8 cellular contexts compared by ENCODE assay signal in the genomic region with DNA sequence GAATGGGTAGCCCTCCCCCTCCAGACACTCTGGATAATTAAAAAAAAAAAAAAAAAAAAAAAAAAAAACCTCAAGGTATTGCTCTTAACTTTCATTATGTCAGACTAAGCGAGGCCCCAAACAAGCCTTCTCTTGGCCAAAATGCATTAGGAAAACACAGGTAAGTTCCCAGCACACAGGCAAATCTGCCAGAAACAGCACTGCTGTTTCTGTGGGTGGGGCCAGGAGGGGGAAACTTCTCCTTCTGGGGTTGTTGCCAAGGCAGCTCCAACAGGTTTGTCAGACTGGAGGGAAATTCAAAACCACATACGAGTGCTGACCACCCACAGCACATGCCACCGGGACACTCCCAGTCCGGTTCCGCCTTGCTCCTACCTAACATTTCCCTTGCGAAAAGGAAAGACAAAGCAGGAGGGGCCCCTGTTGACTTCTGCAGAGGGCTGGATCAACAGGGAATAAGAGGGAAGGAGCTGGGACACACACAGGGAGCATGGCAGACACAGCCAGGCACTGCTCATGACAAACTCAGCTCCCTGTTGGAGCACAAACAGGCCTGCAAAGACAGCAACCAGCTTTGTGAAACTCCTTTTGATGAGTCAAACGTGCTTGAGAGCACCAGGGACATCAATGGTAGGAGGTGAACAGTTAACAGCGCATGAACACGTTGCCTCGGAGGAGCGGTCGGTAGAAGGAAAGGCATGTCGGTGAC. TPM values are rescaled to one million over a fixed set of nuclear protein-coding genes. Genes with fewer than 3 reads are reported as not detected.
A peak's percentile ranks its signal among the peaks of the same experiment; 100 is the strongest.
DNase-seq lines count a peak whose midpoint lies in the region; ATAC-seq and TF ChIP-seq lines count a peak whose summit lies in the region.

No MANE protein-coding gene starts in this region.

- H3K36me3 Mint-ChIP-seq in H9 (ENCODE audit: insufficient read depth in 1 of 3, low read depth in 3 of 3), result peaks cover 47 to 88% (median 66%) of the 10 kb centered on the region in 3 experiments
- peaks cover 97% of the 10 kb centered on the region for H3K36me3 Mint-ChIP-seq in activated T-helper 2 cell treated with anti-CD3 and anti-CD28 coated beads, Interferon-gamma antibody, Interleukin-2, Interleukin-4, amounts not matched to agents 10 μg/mL and 5 μg/mL and 100 μg/mL, durations not matched to agents 14 hours and 24 hours and 36 hours (ENCODE audit: low read depth)

- H3K23me2 ChIP-seq in H9 (ENCODE audit: insufficient read length, low read depth, low read length, poor library complexity, severe bottlenecking), result peaks cover 3% of the 10 kb centered on the region

- peaks cover 12% of the 10 kb centered on the region; the same call in 1 of the 2 replicates for H3K4me1 ChIP-seq in H9 (ENCODE audit: insufficient read depth, low read length)
- H3K4me1 ChIP-seq in OCI-LY3 (ENCODE audit: low read length), result peaks cover 50% of the 10 kb centered on the region
- H3K4me1 ChIP-seq in smooth muscle cell (ENCODE audit: low read depth), result peaks cover 77% of the 10 kb centered on the region

- H4K91ac ChIP-seq in H9 (ENCODE audit: insufficient read length, low read depth, low read length), result peak overlapping the region; percentile 84

- no peak overlapping the region for H3K23ac ChIP-seq in H9 (ENCODE audit: insufficient read length, low read depth, low read length)

- H3K18ac ChIP-seq in H9 (ENCODE audit: insufficient read length, low read depth, low read length), result peak overlapping the region; percentile 96

- H4K8ac ChIP-seq in H9 (replicated peaks; ENCODE audit: insufficient read length, low read depth, low read length), result peak overlapping the region; percentile 71

- peak overlapping the region; percentile 85 for H2BK5ac ChIP-seq in H9 (ENCODE audit: insufficient read length, low read length)

- H4K5ac ChIP-seq in H9 (ENCODE audit: insufficient read length, low read depth, low read length), result peak overlapping the region; percentile 48

- no peak overlapping the region for H2BK15ac ChIP-seq in H9 (ENCODE audit: low read depth, low read length)

- H3K27ac ChIP-seq in H9 (ENCODE audit: insufficient read length, low read depth, low read length) (peak overlapping the region; percentile 57), OCI-LY3 (ENCODE audit: low read length) (peak overlapping the region; percentile 92), smooth muscle cell (ENCODE audit: low read depth) (peak overlapping the region; percentile 100)

- peaks cover 2% of the 10 kb centered on the region for H3K79me1 ChIP-seq in H9 (ENCODE audit: insufficient read depth, low read depth, low read length, poor library complexity, severe bottlenecking)

- peaks cover 84 to 90% of the 10 kb centered on the region in 2 experiments for H3K4me1 Mint-ChIP-seq in H9
- peaks cover 95% of the 10 kb centered on the region for H3K4me1 Mint-ChIP-seq in activated T-helper 2 cell treated with anti-CD3 and anti-CD28 coated beads, Interferon-gamma antibody, Interleukin-2, Interleukin-4, amounts not matched to agents 10 μg/mL and 5 μg/mL and 100 μg/mL, durations not matched to agents 14 hours and 24 hours and 36 hours (ENCODE audit: low read depth)

- H3F3A ChIP-seq in smooth muscle cell (ENCODE audit: low read depth), result peaks cover 60% of the 10 kb centered on the region

- H3T11ph ChIP-seq in H9 (ENCODE audit: low read length), result no peak overlapping the region

- H2AK5ac ChIP-seq in H9 (ENCODE audit: insufficient read length, low read length), result peak overlapping the region; percentile 76

- no peak overlapping the region for H2BK20ac ChIP-seq in H9 (ENCODE audit: low read depth, low read length, poor library complexity, severe bottlenecking)

- peak overlapping the region; percentile 71 for H2BK12ac ChIP-seq in H9 (ENCODE audit: insufficient read length, low read depth, low read length)

- peak overlapping the region; percentile 39 for H3K4ac ChIP-seq in H9 (ENCODE audit: low read depth, low read length)

- H3K27me3 ChIP-seq in H9 (ENCODE audit: insufficient read depth, low read length) (no peaks in the 10 kb centered on the region), OCI-LY3 (ENCODE audit: low read depth, low read length) (no peaks in the 10 kb centered on the region), smooth muscle cell (ENCODE audit: low read depth) (no peaks in the 10 kb centered on the region)

- peak overlapping the region; percentile 88 to 98 (median 97) for H3K27ac Mint-ChIP-seq in H9
- H3K27ac Mint-ChIP-seq in activated T-helper 2 cell treated with anti-CD3 and anti-CD28 coated beads, Interferon-gamma antibody, Interleukin-2, Interleukin-4, amounts not matched to agents 10 μg/mL and 5 μg/mL and 100 μg/mL, durations not matched to agents 14 hours and 24 hours and 36 hours, result peak overlapping the region; percentile 99

- H2AFZ ChIP-seq in H9 (ENCODE audit: low read length) (no peak overlapping the region), OCI-LY3 (ENCODE audit: low read depth, low read length) (no peak overlapping the region), smooth muscle cell (ENCODE audit: low read depth) (no peak overlapping the region)

- H4K20me1 ChIP-seq in H9 (ENCODE audit: control insufficient read depth, insufficient read depth, insufficient read length) (peaks cover 5% of the 10 kb centered on the region), OCI-LY3 (ENCODE audit: insufficient read depth, low read length) (peaks cover 31% of the 10 kb centered on the region), smooth muscle cell (ENCODE audit: low read depth) (peaks cover 50% of the 10 kb centered on the region)

- H3K4me3 ChIP-seq in OCI-LY3 (ENCODE audit: low read length) (peak overlapping the region; percentile 74), smooth muscle cell (no peak overlapping the region)

- intact Hi-C loops in activated T-helper 2 cell treated with anti-CD3 and anti-CD28 coated beads, Interferon-gamma antibody, Interleukin-2, Interleukin-4, amounts not matched to agents 10 μg/mL and 5 μg/mL and 100 μg/mL, durations not matched to agents 14 hours and 24 hours and 36 hours (cut with micrococcal nuclease), result loop anchor here (1.0 to 5.0 kb wide), 4 partner anchors 25 to 120 kb away; no protein-coding TSS in a partner anchor

- H3K36me3 ChIP-seq in OCI-LY3 (replicated peaks; ENCODE audit: low read depth, low read length), result peaks cover 92% of the 10 kb centered on the region
- no peaks in the 10 kb centered on the region for H3K36me3 ChIP-seq in smooth muscle cell (ENCODE audit: low read depth)

- peak overlapping the region; percentile 66 for H3K14ac ChIP-seq in H9 (ENCODE audit: insufficient read depth, low read length)

- no peaks in the 10 kb centered on the region for H3K9me3 Mint-ChIP-seq in H9
- no peaks in the 10 kb centered on the region for H3K9me3 Mint-ChIP-seq in activated T-helper 2 cell treated with anti-CD3 and anti-CD28 coated beads, Interferon-gamma antibody, Interleukin-2, Interleukin-4, amounts not matched to agents 10 μg/mL and 5 μg/mL and 100 μg/mL, durations not matched to agents 14 hours and 24 hours and 36 hours

- no peak overlapping the region; a peak in 1 of 5 replicates for H3K4me3 Mint-ChIP-seq in H9
- H3K4me3 Mint-ChIP-seq in activated T-helper 2 cell treated with anti-CD3 and anti-CD28 coated beads, Interferon-gamma antibody, Interleukin-2, Interleukin-4, amounts not matched to agents 10 μg/mL and 5 μg/mL and 100 μg/mL, durations not matched to agents 14 hours and 24 hours and 36 hours (ENCODE audit: low read depth), result peak overlapping the region; percentile 90

- H3K9me3 ChIP-seq in H9 (ENCODE audit: control insufficient read depth, low read depth, low read length) (no peaks in the 10 kb centered on the region), OCI-LY3 (ENCODE audit: insufficient read depth, low read length) (no peaks in the 10 kb centered on the region), smooth muscle cell (replicated peaks; ENCODE audit: low read depth) (no peaks in the 10 kb centered on the region)

- H3K56ac ChIP-seq in H9 (ENCODE audit: insufficient read length, low read depth, low read length), result no peak overlapping the region

- H3K79me2 ChIP-seq in H9 (ENCODE audit: insufficient read depth, low read length) (peaks cover 5% of the 10 kb centered on the region; the same call in 1 of the 2 replicates), OCI-LY3 (ENCODE audit: low read length) (peaks cover 100% of the 10 kb centered on the region), smooth muscle cell (ENCODE audit: low read depth) (peaks cover 61% of the 10 kb centered on the region)

- ATAC-seq in GM21723 (IDR thresholded peaks at IDR 0.05; ENCODE audit: unreplicated experiment), result no peak

- H2BK120ac ChIP-seq in H9 (ENCODE audit: low read depth, low read length, poor library complexity, severe bottlenecking), result no peak overlapping the region

- DNase-seq in H9 (no peak), glomerular visceral epithelial cell (ENCODE audit: extremely low spot score) (peak; percentile 93), smooth muscle cell (lab: John Stamatoyannopoulos, UW; ENCODE audit: unreplicated experiment) (no peak), SK-N-DZ (ENCODE audit: low spot score) (no peak), NCI-H1694 treated with DMSO at 0.1 percent for 48 hours (lab: John Stamatoyannopoulos, UW) (no peak)
- DNase-seq in activated T-helper 2 cell treated with anti-CD3 and anti-CD28 coated beads, Interferon-gamma antibody, Interleukin-2, Interleukin-4, amounts not matched to agents 10 μg/mL and 5 μg/mL and 100 μg/mL, durations not matched to agents 14 hours and 24 hours and 36 hours (ENCODE audit: low spot score), result peak; percentile 61

- no peaks in the 10 kb centered on the region for H3K27me3 Mint-ChIP-seq in H9 (ENCODE audit: low read depth)
- no peaks in the 10 kb centered on the region for H3K27me3 Mint-ChIP-seq in activated T-helper 2 cell treated with anti-CD3 and anti-CD28 coated beads, Interferon-gamma antibody, Interleukin-2, Interleukin-4, amounts not matched to agents 10 μg/mL and 5 μg/mL and 100 μg/mL, durations not matched to agents 14 hours and 24 hours and 36 hours (ENCODE audit: low read depth)

- H3K9ac ChIP-seq in H9 (ENCODE audit: extremely low read depth, insufficient read length, low read length) (peak overlapping the region; percentile 16), OCI-LY3 (ENCODE audit: low read length) (peak overlapping the region; percentile 89), smooth muscle cell (ENCODE audit: low read depth) (peak overlapping the region; percentile 76)

- TF ChIP-seq CTCF in H9 (conservative IDR thresholded peaks at IDR 0.05) (no peak), OCI-LY3 (IDR thresholded peaks at IDR 0.05; ENCODE audit: low read depth, low read length) (no peak), smooth muscle cell (IDR thresholded peaks at IDR 0.05; ENCODE audit: borderline replicate concordance, insufficient read depth, poor library complexity, severe bottlenecking) (no peak)

- WGBS in H9 (ENCODE audit: extremely low coverage, insufficient read length, low lambda C conversion rate), result no CpG with 5 or more reads among the region's 13 CpGs
- 24% methylated on average over 13 of the region's 13 CpGs for WGBS in smooth muscle cell (ENCODE audit: low lambda C conversion rate)

- H3K4me2 ChIP-seq in H9 (ENCODE audit: insufficient read depth, insufficient read length, low read length) (no peak overlapping the region), OCI-LY3 (ENCODE audit: low read length) (peak overlapping the region; percentile 78), smooth muscle cell (peak overlapping the region; percentile 74)

RNA-seq across cellular contexts. Expression of a gene that starts 55.0 kb away (rescaled TPM):
- total RNA-seq in H9 (2021) (243 and 266 TPM in 2 replicates), smooth muscle cell (350 and 378 TPM in 2 replicates)
- 619 and 645 TPM in 2 replicates for total RNA-seq in activated T-helper 2 cell treated with anti-CD3 and anti-CD28 coated beads, Interferon-gamma antibody, Interleukin-2, Interleukin-4, amounts not matched to agents 10 μg/mL and 5 μg/mL and 100 μg/mL, durations not matched to agents 14 hours and 24 hours and 36 hours
- 361 and 382 TPM in 2 replicates for polyA plus RNA-seq in smooth muscle cell
- polyA plus RNA-seq in SK-N-DZ (2014; cell fraction: cytosol; rRNA removed), result 23.5 and 30.9 TPM in 2 replicates
- polyA plus RNA-seq in SK-N-DZ (2014; cell fraction: nucleus; rRNA removed), result 19.9 and 23.2 TPM in 2 replicates

Comparison
In these comparisons a context has a peak if more than half of its experiments do, and no peak if none do; other contexts are left out.
1. DNase-seq: peak in activated T-helper 2 cell treated with anti-CD3 and anti-CD28 coated beads, Interferon-gamma antibody, Interleukin-2, Interleukin-4, amounts not matched to agents 10 μg/mL and 5 μg/mL and 100 μg/mL, durations not matched to agents 14 hours and 24 hours and 36 hours (single experiment) and glomerular visceral epithelial cell (single experiment); none in H9 (single experiment), smooth muscle cell (single experiment), SK-N-DZ (single experiment) and NCI-H1694 treated with DMSO at 0.1 percent for 48 hours (single experiment).
2. H3K9ac ChIP-seq: peak in every context shown above with its lines; median percentile 89 in OCI-LY3; 76 in smooth muscle cell; 16 in H9.
3. Peak in every context shown above with its lines, with median percentiles within 50 percentile points of each other: H3K27ac ChIP-seq.